Comparison of ENCODE assay signal across 8 cellular contexts in genomic region chr2:37156857-37157714, GRCh38. TPM values are rescaled to one million over a fixed set of nuclear protein-coding genes. Genes with fewer than 3 reads are reported as not detected.
DNase-seq lines count a peak whose midpoint lies in the region; ATAC-seq, FAIRE-seq and TF ChIP-seq lines count a peak whose summit lies in the region.

EIF2AK2 (minus strand) TSS chr2:37156980; CDS start chr2:37147806, 9,174 bp downstream.

- H3K27me3 ChIP-seq in SU-DHL-6 (ENCODE audit: low read length) (no peaks in the 10 kb centered on the region), pancreas (no peaks in the 10 kb centered on the region), thymus (ENCODE audit: control insufficient read depth, insufficient read depth) (no peaks in the 10 kb centered on the region)

- no peak for FAIRE-seq in pancreas (lab: Jason Lieb, UNC)

- peak within 1 kb of the TSS; percentile 75 for H3K4me2 ChIP-seq in SU-DHL-6 (ENCODE audit: low read depth, low read length, poor library complexity, severe bottlenecking)

- H3K4me3 Mint-ChIP-seq in activated naive CD8-positive, alpha-beta T cell treated with anti-CD3 and anti-CD28 coated beads for 36 hours: peak within 1 kb of the TSS; percentile 93

- peaks cover 13% of the 10 kb centered on the region for H3F3A ChIP-seq in SU-DHL-6 (ENCODE audit: insufficient read depth)

- intact Hi-C loops in Right ventricle myocardium inferior (cut with DNase I): loop anchor here (2.0 kb wide), 2 partner anchors 40 to 74 kb away; partner anchors contain the start of genes CEBPZ, CEBPZOS and NDUFAF7
- intact Hi-C loops in pancreas (cut with DNase I): no loop called here

- no peaks in the 10 kb centered on the region for H3K79me2 ChIP-seq in SU-DHL-6 (ENCODE audit: insufficient read depth, low read length)

- H3K4me3 ChIP-seq in GM12864 (ENCODE audit: low read depth, low read length): peak within 1 kb of the TSS; percentile 81
- H3K4me3 ChIP-seq in SU-DHL-6 (ENCODE audit: insufficient read depth, low read length, poor library complexity, severe bottlenecking): peak within 1 kb of the TSS; percentile 59
- peak within 1 kb of the TSS; percentile 59 to 92 (median 90) for H3K4me3 ChIP-seq in pancreas
- H3K4me3 ChIP-seq in thymus (ENCODE audit: low read length): peak within 1 kb of the TSS; percentile 91

- peak; percentile 85 for ATAC-seq in HG02642 (IDR thresholded peaks at IDR 0.05; ENCODE audit: poor library complexity, unreplicated experiment)
- ATAC-seq in Right ventricle myocardium inferior: peak; percentile 92
- ATAC-seq in pancreas: peak; percentile 92 to 96 (median 93)

- H3K9me3 ChIP-seq in SU-DHL-6 (ENCODE audit: insufficient read depth, low read length): no peaks in the 10 kb centered on the region
- no peaks in the 10 kb centered on the region for H3K9me3 ChIP-seq in pancreas
- no peaks in the 10 kb centered on the region for H3K9me3 ChIP-seq in thymus (ENCODE audit: control insufficient read depth)

- H3K9me3 Mint-ChIP-seq in activated naive CD8-positive, alpha-beta T cell treated with anti-CD3 and anti-CD28 coated beads for 36 hours: peaks cover 8% of the 10 kb centered on the region

- H2AFZ ChIP-seq in SU-DHL-6 (ENCODE audit: low read depth, low read length, severe bottlenecking): peak within 1 kb of the TSS; percentile 98

- 8 to 9% methylated on average over 44 to 55 of the region's 55 CpGs for WGBS in pancreas, 2 donors
- WGBS in thymus: 12% methylated on average over 55 of the region's 55 CpGs

- peaks cover 37% of the 10 kb centered on the region for H3K36me3 Mint-ChIP-seq in activated naive CD8-positive, alpha-beta T cell treated with anti-CD3 and anti-CD28 coated beads for 36 hours

- H3K36me3 ChIP-seq in SU-DHL-6 (ENCODE audit: low read length): no peaks in the 10 kb centered on the region
- no peaks in the 10 kb centered on the region for H3K36me3 ChIP-seq in pancreas
- H3K36me3 ChIP-seq in thymus (ENCODE audit: control insufficient read depth, insufficient read depth): no peaks in the 10 kb centered on the region

- peak within 1 kb of the TSS; percentile 95 for H3K27ac Mint-ChIP-seq in activated naive CD8-positive, alpha-beta T cell treated with anti-CD3 and anti-CD28 coated beads for 36 hours

- H3K27ac ChIP-seq in SU-DHL-6 (ENCODE audit: low read depth, low read length) (0 out of 2 replicates have a peak within 1 kb of the TSS, but pooled peaks have one; percentile 17), pancreas (peak within 1 kb of the TSS; percentile 56 to 89 (median 77)), thymus (ENCODE audit: low read depth) (peak within 1 kb of the TSS; percentile 71)

- peaks cover 0 to 8% (median 8%) of the 10 kb centered on the region in 3 donors for H3K4me1 ChIP-seq in pancreas
- peaks cover 4% of the 10 kb centered on the region for H3K4me1 ChIP-seq in thymus (ENCODE audit: control insufficient read depth, insufficient read depth, low read length)

- no peaks in the 10 kb centered on the region for H3K9me2 ChIP-seq in SU-DHL-6 (replicated peaks; ENCODE audit: insufficient read depth, low read length)

- H3K9ac ChIP-seq in SU-DHL-6 (ENCODE audit: low read length): peak within 1 kb of the TSS; percentile 71

- no peaks in the 10 kb centered on the region for H3K27me3 Mint-ChIP-seq in activated naive CD8-positive, alpha-beta T cell treated with anti-CD3 and anti-CD28 coated beads for 36 hours

- DNase-seq in GM12864 (ENCODE audit: low read depth): peak; percentile 45
- peak; percentile 86 for DNase-seq in NCI-H1105 treated with DMSO at 0.1 percent for 48 hours (lab: John Stamatoyannopoulos, UW)
- peak; percentile 89 for DNase-seq in activated naive CD8-positive, alpha-beta T cell treated with anti-CD3 and anti-CD28 coated beads for 36 hours
- peak; percentile 93 for DNase-seq in Right ventricle myocardium inferior (ENCODE audit: missing footprints)
- peak; percentile 81 to 92 (median 84) for DNase-seq in pancreas

- peaks cover 38% of the 10 kb centered on the region for H3K4me1 Mint-ChIP-seq in activated naive CD8-positive, alpha-beta T cell treated with anti-CD3 and anti-CD28 coated beads for 36 hours

- no peak for TF ChIP-seq CTCF in GM12864 (IDR thresholded peaks at IDR 0.05; ENCODE audit: low read depth, low read length, missing control alignments)
- no peak for TF ChIP-seq CTCF in SU-DHL-6 (IDR thresholded peaks at IDR 0.05; ENCODE audit: insufficient read depth, low read length, poor library complexity, severe bottlenecking)
- TF ChIP-seq CTCF in pancreas (IDR thresholded peaks at IDR 0.05): no peak

- H4K20me1 ChIP-seq in SU-DHL-6 (ENCODE audit: low read depth, low read length): no peaks in the 10 kb centered on the region

RNA-seq across cellular contexts. Expression of gene EIF2AK2, which starts in this region (rescaled TPM):
- total RNA-seq in activated naive CD8-positive, alpha-beta T cell treated with anti-CD3 and anti-CD28 coated beads for 36 hours: 10 to 100 TPM; 68.7 to 74.8 TPM
- 20.7 TPM for total RNA-seq in Right ventricle myocardium inferior
- 10 to 100 TPM; 11.6 to 22.6 (median 14.6) TPM for total RNA-seq in pancreas
- polyA plus RNA-seq in pancreas: 1 to 10 TPM; 2.6 to 5.4 TPM
- polyA plus RNA-seq in thymus: 9.6 TPM

Comparison
In these comparisons a context has a peak if more than half of its experiments do, and no peak if none do; other contexts are left out.
1. Peak in every context shown above with its lines: DNase-seq, ATAC-seq, H3K4me3 ChIP-seq and H3K27ac ChIP-seq.
2. H3K27ac ChIP-seq: peak in every context shown above with its lines; median percentile 77 in pancreas; 71 in thymus; 17 in SU-DHL-6.